18 cellular contexts compared by ENCODE assay signal in genomic region chr13:23288564-23288963, GRCh38.
DNase-seq lines count a peak whose midpoint lies in the region; ATAC-seq and TF ChIP-seq lines count a peak whose summit lies in the region.
"Had no signal": no experiment of that assay in that cellular context is flagged by ENCODE, and none has a peak within 500 bp of the region (broad histone marks: within the 10 kb centered on the region; RNA-seq: fewer than 3 reads in every experiment).

No MANE protein-coding gene starts in this region.

- peak; percentile 37 for DNase-seq in AG10803 (ENCODE audit: low read depth)
- DNase-seq in esophagus muscularis mucosa (ENCODE audit: extremely low spot score): no peak
- no peak for DNase-seq in left ventricle myocardium inferior
- peak; percentile 23 for DNase-seq in stromal cell of bone marrow (ENCODE audit: low read depth)
- no peak for DNase-seq in endodermal cell
- no peak for DNase-seq in activated naive CD4-positive, alpha-beta T cell treated with anti-CD3 and anti-CD28 coated beads, Interleukin-2, amount 50 U/mL, for 16 hours
- DNase-seq: COR-L47, GOT3, KBM-7, MV-4-11, NCI-H1417, NCI-H1930, NCI-H2171, NCI-H748 treated with DMSO at 0.1 percent for 48 hours, OCI-M1 had no signal

- H3K9me3 Mint-ChIP-seq in endodermal cell: no peaks in the 10 kb centered on the region

- H3K27ac Mint-ChIP-seq in endodermal cell: no peak overlapping the region
- H3K27ac Mint-ChIP-seq: CD14-positive monocyte had no signal

- intact Hi-C loops in esophagus muscularis mucosa (cut with DNase I): no loop called here
- intact Hi-C loops in left ventricle myocardium inferior (cut with micrococcal nuclease): no loop called here

- H3K4me1 Mint-ChIP-seq in endodermal cell: no peaks in the 10 kb centered on the region
- H3K4me1 Mint-ChIP-seq: CD14-positive monocyte had no signal

- H3K27me3 ChIP-seq in esophagus muscularis mucosa (no peaks in the 10 kb centered on the region), left ventricle myocardium inferior (ENCODE audit: low read depth) (no peaks in the 10 kb centered on the region), endodermal cell (ENCODE audit: control insufficient read depth, insufficient read depth, low read length, poor library complexity, severe bottlenecking) (no peaks in the 10 kb centered on the region)

- no peak overlapping the region for H3K4me3 Mint-ChIP-seq in endodermal cell
- H3K4me3 Mint-ChIP-seq: CD14-positive monocyte had no signal

- ATAC-seq in HG03095 (IDR thresholded peaks at IDR 0.05; ENCODE audit: unreplicated experiment): no peak
- no peak for ATAC-seq in SK-N-SH treated with all-trans-retinoic acid at 6 μM for 48 hours

- H3K27ac ChIP-seq in esophagus muscularis mucosa (replicated peaks in 1 of 4) (peak overlapping the region; percentile 2 to 58 (median 42)), left ventricle myocardium inferior (replicated peaks) (peak overlapping the region; percentile 67), endodermal cell (ENCODE audit: low read depth, low read length) (no peak overlapping the region)

- TF ChIP-seq CTCF in AG10803 (conservative IDR thresholded peaks at IDR 0.05; ENCODE audit: low read length) (no peak; the same call in 1 of the 2 replicates), esophagus muscularis mucosa (IDR thresholded peaks at IDR 0.05) (peak in 1 of 3 experiments; percentile 26), left ventricle myocardium inferior (IDR thresholded peaks at IDR 0.05; ENCODE audit: borderline replicate concordance) (no peak), endodermal cell (conservative IDR thresholded peaks at IDR 0.05) (no peak)

- no peak overlapping the region for H3K9ac ChIP-seq in endodermal cell (ENCODE audit: extremely low read depth, low read length, poor library complexity, severe bottlenecking)

- WGBS in esophagus muscularis mucosa: 76% methylated on average over 1 of the region's 1 CpG
- WGBS in endodermal cell (ENCODE audit: insufficient coverage in 1 of 2, insufficient read length in 1 of 2), 2 experiments: 85 to 100% methylated on average over 1 of the region's 1 CpG

- H3K4me1 ChIP-seq in esophagus muscularis mucosa (peaks cover 21 to 28% (median 24%) of the 10 kb centered on the region in 4 donors), left ventricle myocardium inferior (peaks cover 28% of the 10 kb centered on the region), endodermal cell (ENCODE audit: control insufficient read depth, insufficient read depth, low read length) (no peaks in the 10 kb centered on the region)

- H3K4me3 ChIP-seq in AG10803 (ENCODE audit: low read length) (no peak overlapping the region), esophagus muscularis mucosa (no peak overlapping the region), left ventricle myocardium inferior (no peak overlapping the region), endodermal cell (ENCODE audit: low read length) (no peak overlapping the region)

- no peaks in the 10 kb centered on the region for H3K9me3 ChIP-seq in esophagus muscularis mucosa
- H3K9me3 ChIP-seq in left ventricle myocardium inferior (replicated peaks): no peaks in the 10 kb centered on the region
- H3K9me3 ChIP-seq in endodermal cell (ENCODE audit: control insufficient read depth, low read length): no peaks in the 10 kb centered on the region

- TF ChIP-seq EP300 in esophagus muscularis mucosa (IDR thresholded peaks at IDR 0.05): no peak

- H3K36me3 Mint-ChIP-seq in endodermal cell (ENCODE audit: low read depth): no peaks in the 10 kb centered on the region
- H3K36me3 Mint-ChIP-seq: CD14-positive monocyte had no signal

- H3K36me3 ChIP-seq in esophagus muscularis mucosa (no peaks in the 10 kb centered on the region), left ventricle myocardium inferior (no peaks in the 10 kb centered on the region), endodermal cell (ENCODE audit: control insufficient read depth, insufficient read depth, low read length) (no peaks in the 10 kb centered on the region)

- no peaks in the 10 kb centered on the region for H3K27me3 Mint-ChIP-seq in endodermal cell (ENCODE audit: insufficient read depth)

- no peak for TF ChIP-seq POLR2A in esophagus muscularis mucosa (IDR thresholded peaks at IDR 0.05; ENCODE audit: low read depth)

TF ChIP-seq in SK-N-SH treated with all-trans-retinoic acid at 6 μM for 48 hours, 23 proteins besides CTCF, POLR2A, EP300 and RAD21:
- no peak for TF ChIP-seq ZFP3 (CRISPR knock-in tag; IDR thresholded peaks at IDR 0.05)
- TF ChIP-seq ZNF8 (CRISPR knock-in tag; IDR thresholded peaks at IDR 0.05): no peak
- TF ChIP-seq RARB (CRISPR knock-in tag; IDR thresholded peaks at IDR 0.05): no peak
- TF ChIP-seq PPARA (CRISPR knock-in tag; IDR thresholded peaks at IDR 0.05; ENCODE audit: borderline replicate concordance): no peak

Comparison
In these comparisons a context has a peak if more than half of its experiments do, and no peak if none do; other contexts are left out.
1. DNase-seq: peak in AG10803 (single experiment) and stromal cell of bone marrow (single experiment); none in esophagus muscularis mucosa (single experiment), left ventricle myocardium inferior (single experiment), endodermal cell (single experiment) and activated naive CD4-positive, alpha-beta T cell treated with anti-CD3 and anti-CD28 coated beads, Interleukin-2, amount 50 U/mL, for 16 hours (single experiment).